In the genomic region with DNA sequence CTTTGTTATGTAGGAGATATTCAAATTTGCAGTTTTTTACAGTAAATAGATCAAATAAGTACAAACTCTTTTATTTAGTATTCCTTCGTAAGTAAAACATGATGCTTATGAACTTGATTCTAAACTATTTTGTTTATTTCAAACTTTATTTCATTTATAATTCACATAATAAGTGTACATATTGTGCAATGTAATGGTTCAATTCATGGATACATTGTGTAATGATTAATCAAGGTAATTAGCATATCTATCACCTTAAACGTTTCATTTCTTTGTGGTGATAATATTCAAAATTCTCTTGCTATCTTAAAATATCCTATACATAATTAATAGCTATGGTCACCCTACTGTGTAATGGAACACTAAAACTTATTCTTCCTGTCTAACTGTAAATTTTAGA, we compare ENCODE assay signal across 9 cellular contexts.
"Had no signal": no experiment of that assay in that cellular context is flagged by ENCODE, and none has a peak within 500 bp of the region (broad histone marks: within the 10 kb centered on the region; RNA-seq: fewer than 3 reads in every experiment).

No MANE protein-coding gene starts in this region.

- H3K9me3 ChIP-seq: HAP-1 had no signal

- H3K36me3 ChIP-seq: HAP-1 had no signal

- H3K27ac ChIP-seq: GM23248, HL-60 had no signal

- H3K9ac ChIP-seq: GM23248 had no signal

- ATAC-seq: HCT116 had no signal

- H3K4me3 ChIP-seq: GM23248, HAP-1 had no signal

- DNase-seq: GM23248, GOT3, H7, HFFc6, Kasumi-1, KG1 had no signal

- H2AFZ ChIP-seq: GM23248 had no signal
